In genomic region chr9:118271936-118272335, GRCh38 we compare ENCODE assay signal across 16 cellular contexts.
DNase-seq lines count a peak whose midpoint lies in the region; ATAC-seq lines count a peak whose summit lies in the region.
"Had no signal": no experiment of that assay in that cellular context is flagged by ENCODE, and none has a peak within 500 bp of the region (broad histone marks: within the 10 kb centered on the region; RNA-seq: fewer than 3 reads in every experiment).

No MANE protein-coding gene starts in this region.

- no peak overlapping the region for H3K4me3 Mint-ChIP-seq in activated T-helper 17 cell treated with anti-CD3 and anti-CD28 coated beads, Interleukin-2, amount 50 U/mL, for 72 hours
- H3K4me3 Mint-ChIP-seq in activated CD8-positive, alpha-beta T cell treated with anti-CD3 and anti-CD28 coated beads, Interleukin-2, amount 10 ng/mL, durations not matched to agents 7 days and 5 days, result no peak overlapping the region
- H3K4me3 Mint-ChIP-seq: H9 had no signal

- POLR2A ChIA-PET in activated CD8-positive, alpha-beta T cell treated with anti-CD3 and anti-CD28 coated beads, Interleukin-2, amount 10 ng/mL, durations not matched to agents 7 days and 5 days (lab: Charles Lee), result no interaction called here

- no peaks in the 10 kb centered on the region for H3K4me1 Mint-ChIP-seq in activated T-helper 17 cell treated with anti-CD3 and anti-CD28 coated beads, Interleukin-2, amount 50 U/mL, for 72 hours
- no peaks in the 10 kb centered on the region for H3K4me1 Mint-ChIP-seq in activated CD8-positive, alpha-beta T cell treated with anti-CD3 and anti-CD28 coated beads, Interleukin-2, amount 10 ng/mL, durations not matched to agents 7 days and 5 days (ENCODE audit: low read depth)

- peaks cover 7% of the 10 kb centered on the region for H3K27me3 Mint-ChIP-seq in activated T-helper 17 cell treated with anti-CD3 and anti-CD28 coated beads, Interleukin-2, amount 50 U/mL, for 72 hours
- H3K27me3 Mint-ChIP-seq in activated CD8-positive, alpha-beta T cell treated with anti-CD3 and anti-CD28 coated beads, Interleukin-2, amount 10 ng/mL, durations not matched to agents 7 days and 5 days (ENCODE audit: low read depth), result no peaks in the 10 kb centered on the region

- H3K9me3 Mint-ChIP-seq in activated T-helper 17 cell treated with anti-CD3 and anti-CD28 coated beads, Interleukin-2, amount 50 U/mL, for 72 hours, result peaks cover 5% of the 10 kb centered on the region
- H3K9me3 Mint-ChIP-seq in activated CD8-positive, alpha-beta T cell treated with anti-CD3 and anti-CD28 coated beads, Interleukin-2, amount 10 ng/mL, durations not matched to agents 7 days and 5 days (ENCODE audit: insufficient read depth), result no peaks in the 10 kb centered on the region
- H3K9me3 Mint-ChIP-seq: H9 had no signal

- ATAC-seq in activated T-helper 17 cell treated with anti-CD3 and anti-CD28 coated beads, Interleukin-2, amount 50 U/mL, for 72 hours (replicated peaks), result peak; percentile 35
- ATAC-seq in activated CD8-positive, alpha-beta T cell treated with anti-CD3 and anti-CD28 coated beads, Interleukin-2, amount 10 ng/mL, durations not matched to agents 7 days and 5 days, result no peak
- no peak for ATAC-seq in HG02588 (IDR thresholded peaks at IDR 0.05; ENCODE audit: unreplicated experiment)
- ATAC-seq: Panc1 had no signal

- peak; percentile 56 for DNase-seq in DMS53 (lab: John Stamatoyannopoulos, UW)
- DNase-seq in NCI-H69 (lab: John Stamatoyannopoulos, UW), result peak; percentile 33
- DNase-seq in renal cortical epithelial cell (ENCODE audit: low read depth), result peak; percentile 68
- no peak for DNase-seq in midbrain (lab: John Stamatoyannopoulos, UW)
- no peak for DNase-seq in activated CD8-positive, alpha-beta T cell treated with anti-CD3 and anti-CD28 coated beads, Interleukin-2, amount 10 ng/mL, durations not matched to agents 7 days and 5 days
- DNase-seq in putamen (ENCODE audit: low spot score), result no peak
- DNase-seq: C1 segment of cervical spinal cord, H9, MV-4-11, NCI-H1930, NCI-H446, NCI-H748 treated with DMSO at 0.1 percent for 48 hours, SIG-M5 had no signal

- CTCF ChIA-PET in activated CD8-positive, alpha-beta T cell treated with anti-CD3 and anti-CD28 coated beads, Interleukin-2, amount 10 ng/mL, durations not matched to agents 7 days and 5 days (lab: Charles Lee), result no interaction called here

- H3K27ac Mint-ChIP-seq in activated T-helper 17 cell treated with anti-CD3 and anti-CD28 coated beads, Interleukin-2, amount 50 U/mL, for 72 hours, result no peak overlapping the region
- H3K27ac Mint-ChIP-seq in activated CD8-positive, alpha-beta T cell treated with anti-CD3 and anti-CD28 coated beads, Interleukin-2, amount 10 ng/mL, durations not matched to agents 7 days and 5 days, result no peak overlapping the region
- H3K27ac Mint-ChIP-seq: H9 had no signal

- no peaks in the 10 kb centered on the region for H3K36me3 Mint-ChIP-seq in activated T-helper 17 cell treated with anti-CD3 and anti-CD28 coated beads, Interleukin-2, amount 50 U/mL, for 72 hours (ENCODE audit: low read depth)
- no peaks in the 10 kb centered on the region for H3K36me3 Mint-ChIP-seq in activated CD8-positive, alpha-beta T cell treated with anti-CD3 and anti-CD28 coated beads, Interleukin-2, amount 10 ng/mL, durations not matched to agents 7 days and 5 days (ENCODE audit: low read depth)

Comparison
In these comparisons a context has a peak if more than half of its experiments do, and no peak if none do; other contexts are left out.
1. DNase-seq: peak in DMS53 (single experiment), NCI-H69 (single experiment) and renal cortical epithelial cell (single experiment); none in midbrain (single experiment), activated CD8-positive, alpha-beta T cell treated with anti-CD3 and anti-CD28 coated beads, Interleukin-2, amount 10 ng/mL, durations not matched to agents 7 days and 5 days (single experiment) and putamen (single experiment).